ENCODE assay signal across 8 cellular contexts in genomic region chr16:8935989-8936388, GRCh38. TPM values are rescaled to one million over a fixed set of nuclear protein-coding genes. Genes with fewer than 3 reads are reported as not detected.
DNase-seq lines count a peak whose midpoint lies in the region; ATAC-seq and TF ChIP-seq lines count a peak whose summit lies in the region.

No MANE protein-coding gene starts in this region.

- DNase-seq in activated T-cell treated with anti-CD3 and anti-CD28 coated beads, Interleukin-2, amount 50 U/mL, for 72 hours: no peak
- no peak for DNase-seq in activated T-cell treated with anti-CD3 and anti-CD28 coated beads, Interleukin-2, amount 50 U/mL, for 48 hours
- DNase-seq in astrocyte of the spinal cord (ENCODE audit: low read depth, low spot score): no peak
- DNase-seq in stimulated activated naive B cell treated with anti-CD40 and anti-IgM and Interleukin-4, amounts not matched to agents 10 μg/mL and 1 μg/mL and 100 μg/mL, for 72 hours: no peak
- no peak for DNase-seq in DMS153 (lab: John Stamatoyannopoulos, UW)
- DNase-seq in cerebellum (ENCODE audit: low spot score): no peak
- DNase-seq in uterus: no peak

- peak overlapping the region; percentile 98 for H3K27ac Mint-ChIP-seq in activated T-cell treated with anti-CD3 and anti-CD28 coated beads, Interleukin-2, amount 50 U/mL, for 72 hours
- H3K27ac Mint-ChIP-seq in stimulated activated naive B cell treated with anti-CD40 and anti-IgM and Interleukin-4, amounts not matched to agents 10 μg/mL and 1 μg/mL and 100 μg/mL, for 72 hours: peak overlapping the region; percentile 67

- peak; percentile 30 for TF ChIP-seq CTCF in astrocyte of the spinal cord (IDR thresholded peaks at IDR 0.05; ENCODE audit: low read depth, low read length)
- no peak for TF ChIP-seq CTCF in uterus (IDR thresholded peaks at IDR 0.05)

- H3K27ac ChIP-seq in uterus: no peak overlapping the region

- H3K4me3 ChIP-seq in astrocyte of the spinal cord (ENCODE audit: low read depth, low read length) (no peak overlapping the region), uterus (no peak overlapping the region)

- H3K27me3 Mint-ChIP-seq in activated T-cell treated with anti-CD3 and anti-CD28 coated beads, Interleukin-2, amount 50 U/mL, for 72 hours (ENCODE audit: low read depth): no peaks in the 10 kb centered on the region
- no peaks in the 10 kb centered on the region for H3K27me3 Mint-ChIP-seq in stimulated activated naive B cell treated with anti-CD40 and anti-IgM and Interleukin-4, amounts not matched to agents 10 μg/mL and 1 μg/mL and 100 μg/mL, for 72 hours

- H3K9me3 Mint-ChIP-seq in activated T-cell treated with anti-CD3 and anti-CD28 coated beads, Interleukin-2, amount 50 U/mL, for 72 hours: no peaks in the 10 kb centered on the region
- no peaks in the 10 kb centered on the region for H3K9me3 Mint-ChIP-seq in stimulated activated naive B cell treated with anti-CD40 and anti-IgM and Interleukin-4, amounts not matched to agents 10 μg/mL and 1 μg/mL and 100 μg/mL, for 72 hours

- in situ Hi-C loops in astrocyte of the spinal cord (cut with HindIII; ENCODE audit: low sequenced_read_pairs): no loop called here

- H3K36me3 ChIP-seq in uterus: no peaks in the 10 kb centered on the region

- no peaks in the 10 kb centered on the region for H3K36me3 Mint-ChIP-seq in activated T-cell treated with anti-CD3 and anti-CD28 coated beads, Interleukin-2, amount 50 U/mL, for 72 hours (ENCODE audit: insufficient read depth in 2 of 2)
- H3K36me3 Mint-ChIP-seq in stimulated activated naive B cell treated with anti-CD40 and anti-IgM and Interleukin-4, amounts not matched to agents 10 μg/mL and 1 μg/mL and 100 μg/mL, for 72 hours: peaks cover 7 to 17% of the 10 kb centered on the region in 2 donors

- intact Hi-C loops in uterus (cut with DNase I; ENCODE audit: low total_unique reads): no loop called here

- peak; percentile 36 to 41 for ATAC-seq in activated T-cell treated with anti-CD3 and anti-CD28 coated beads, Interleukin-2, amount 50 U/mL, for 72 hours (replicated peaks in 1 of 2)
- ATAC-seq in HG02973 (IDR thresholded peaks at IDR 0.05; ENCODE audit: unreplicated experiment): peak; percentile 30
- ATAC-seq in stimulated activated naive B cell treated with anti-CD40 and anti-IgM and Interleukin-4, amounts not matched to agents 10 μg/mL and 1 μg/mL and 100 μg/mL, for 72 hours (replicated peaks): peak; percentile 41 to 52

- peaks cover 83% of the 10 kb centered on the region for H3K4me1 Mint-ChIP-seq in activated T-cell treated with anti-CD3 and anti-CD28 coated beads, Interleukin-2, amount 50 U/mL, for 72 hours (ENCODE audit: low read depth)
- H3K4me1 Mint-ChIP-seq in stimulated activated naive B cell treated with anti-CD40 and anti-IgM and Interleukin-4, amounts not matched to agents 10 μg/mL and 1 μg/mL and 100 μg/mL, for 72 hours: peaks cover 55 to 92% of the 10 kb centered on the region in 2 donors

- no peaks in the 10 kb centered on the region for H3K9me3 ChIP-seq in uterus

- peaks cover 0 to 9% of the 10 kb centered on the region in 2 donors for H3K4me1 ChIP-seq in uterus

- TF ChIP-seq POLR2A in uterus (IDR thresholded peaks at IDR 0.05): no peak

- H3K4me3 Mint-ChIP-seq in activated T-cell treated with anti-CD3 and anti-CD28 coated beads, Interleukin-2, amount 50 U/mL, for 72 hours: peak overlapping the region; percentile 31 to 83
- peak overlapping the region in 1 of 2 donors; percentile 22 for H3K4me3 Mint-ChIP-seq in stimulated activated naive B cell treated with anti-CD40 and anti-IgM and Interleukin-4, amounts not matched to agents 10 μg/mL and 1 μg/mL and 100 μg/mL, for 72 hours

- no peaks in the 10 kb centered on the region for H3K27me3 ChIP-seq in uterus

RNA-seq across cellular contexts. Expression of gene USP7, which starts 27.7 kb away (rescaled TPM):
- 100 to 1,000 TPM; 126 to 131 TPM for total RNA-seq in activated T-cell treated with anti-CD3 and anti-CD28 coated beads, Interleukin-2, amount 50 U/mL, for 72 hours
- total RNA-seq in cerebellum (108 TPM), uterus (100 to 1,000 TPM in 2 of 4 donors, 10 to 100 TPM in 2; 20.9 to 223 (median 122) TPM)

RNA-seq across cellular contexts. Expression of gene LITAFD, which starts 53.8 kb away (rescaled TPM):
- not detected for total RNA-seq in activated T-cell treated with anti-CD3 and anti-CD28 coated beads, Interleukin-2, amount 50 U/mL, for 72 hours
- total RNA-seq in cerebellum: not detected
- total RNA-seq in uterus: not detected
